1 cellular context compared by ENCODE assay signal in genomic region chr2:219650426-219651248, GRCh38.
TF ChIP-seq lines count a peak whose summit lies in the region.

No MANE protein-coding gene starts in this region.

TF ChIP-seq in WTC11, 78 proteins besides CTCF, POLR2A, EP300 and RAD21 (continued from another document):
- TF ChIP-seq AR (CRISPR knock-in tag; IDR thresholded peaks at IDR 0.05) (no peak), KAT7 (CRISPR knock-in tag; IDR thresholded peaks at IDR 0.05; ENCODE audit: borderline replicate concordance) (no peak)
TF ChIP-seq in WTC11: peak in this region for 0.
